19 cellular contexts compared by ENCODE assay signal in the genomic region with DNA sequence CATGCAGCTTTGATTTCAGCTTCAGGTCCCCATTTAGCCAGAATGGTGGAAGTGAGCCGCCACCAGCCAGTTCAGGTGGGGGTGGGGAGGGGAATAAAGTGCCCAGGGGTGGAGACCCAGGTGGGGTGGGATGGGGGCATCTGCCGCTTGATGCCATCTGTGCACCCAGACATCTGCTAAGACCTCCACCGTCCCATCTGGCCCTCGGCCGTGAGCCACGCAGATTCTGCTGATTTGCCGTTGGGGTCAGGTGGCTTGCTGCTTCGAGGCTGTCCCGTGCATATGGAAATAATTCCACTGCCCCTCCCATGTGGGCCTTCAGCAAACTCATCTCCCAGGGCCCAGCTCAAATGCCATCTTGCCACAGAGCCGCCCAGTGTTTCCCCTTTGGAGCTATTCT.
DNase-seq lines count a peak whose midpoint lies in the region; TF ChIP-seq lines count a peak whose summit lies in the region.
"Had no signal": no experiment of that assay in that cellular context is flagged by ENCODE, and none has a peak within 500 bp of the region (broad histone marks: within the 10 kb centered on the region; RNA-seq: fewer than 3 reads in every experiment).

No MANE protein-coding gene starts in this region.

- peaks cover 7% of the 10 kb centered on the region for H3K36me3 Mint-ChIP-seq in neural progenitor cell
- H3K36me3 Mint-ChIP-seq: CD14-positive monocyte had no signal

- no peaks in the 10 kb centered on the region for H3K4me1 ChIP-seq in neural progenitor cell
- H3K4me1 ChIP-seq: A549, Peyer's patch had no signal

- TF ChIP-seq CTCF in WERI-Rb-1 (IDR thresholded peaks at IDR 0.05; ENCODE audit: low read depth, low read length), result no peak
- no peak for TF ChIP-seq CTCF in neural progenitor cell (IDR thresholded peaks at IDR 0.05)

- no peaks in the 10 kb centered on the region for H3K27me3 Mint-ChIP-seq in neural progenitor cell (ENCODE audit: insufficient read depth, low read depth)

- H4K20me1 ChIP-seq in neural progenitor cell (ENCODE audit: low read depth), result no peaks in the 10 kb centered on the region

- peak overlapping the region; percentile 79 for H3K27ac Mint-ChIP-seq in neural progenitor cell
- H3K27ac Mint-ChIP-seq: B cell, CD14-positive monocyte had no signal

- H3K4me1 Mint-ChIP-seq in neural progenitor cell, result peaks cover 55% of the 10 kb centered on the region
- H3K4me1 Mint-ChIP-seq: B cell, CD14-positive monocyte had no signal

- H3F3A ChIP-seq in neural progenitor cell (ENCODE audit: low read depth), result no peaks in the 10 kb centered on the region

- no peaks in the 10 kb centered on the region for H3K9me3 ChIP-seq in WERI-Rb-1 (ENCODE audit: severe bottlenecking)
- H3K9me3 ChIP-seq in neural progenitor cell (ENCODE audit: low read depth), result no peaks in the 10 kb centered on the region
- H3K9me3 ChIP-seq: A549, Peyer's patch had no signal

- H3K9ac ChIP-seq in neural progenitor cell, result no peak overlapping the region

- peak; percentile 33 for DNase-seq in NAMALWA (ENCODE audit: low spot score)
- DNase-seq in NCI-H524 (lab: John Stamatoyannopoulos, UW), result peak; percentile 89 to 96
- peak; percentile 73 for DNase-seq in WERI-Rb-1
- DNase-seq in neural progenitor cell (ENCODE audit: low spot score), result no peak
- no peak for DNase-seq in head of caudate nucleus
- no peak for DNase-seq in NCI-H510A (lab: John Stamatoyannopoulos, UW)
- DNase-seq in SHP77 treated with DMSO at 0.1 percent for 48 hours (lab: John Stamatoyannopoulos, UW), result no peak
- DNase-seq: DMS79, Karpas-422, NCI-H1048, NCI-H1417 treated with DMSO at 0.1 percent for 48 hours, NCI-H1930, NCI-H345, NCI-H748 treated with DMSO at 0.1 percent for 48 hours, Peyer's patch had no signal

- H3K27ac ChIP-seq in WERI-Rb-1 (no peak overlapping the region), neural progenitor cell (no peak overlapping the region)
- H3K27ac ChIP-seq: A549, Peyer's patch, SJSA1 had no signal

- H3K36me3 ChIP-seq in WERI-Rb-1 (no peaks in the 10 kb centered on the region), neural progenitor cell (no peaks in the 10 kb centered on the region)
- H3K36me3 ChIP-seq: Peyer's patch, SJSA1 had no signal

- H3K4me3 ChIP-seq in WERI-Rb-1 (ENCODE audit: low read depth, low read length) (no peak overlapping the region), neural progenitor cell (no peak overlapping the region)
- H3K4me3 ChIP-seq: A549, Peyer's patch, SJSA1 had no signal

- H3K4me3 Mint-ChIP-seq in neural progenitor cell, result no peak overlapping the region
- H3K4me3 Mint-ChIP-seq: B cell, CD14-positive monocyte had no signal

- H3K79me2 ChIP-seq in neural progenitor cell (ENCODE audit: low read depth), result no peaks in the 10 kb centered on the region

- no peak overlapping the region for H3K4me2 ChIP-seq in neural progenitor cell
- H3K4me2 ChIP-seq: A549 had no signal

- H2AFZ ChIP-seq in neural progenitor cell (replicated peaks), result no peak overlapping the region

- intact Hi-C loops in head of caudate nucleus (cut with DNase I), result no loop called here

- no peaks in the 10 kb centered on the region for H3K9me3 Mint-ChIP-seq in neural progenitor cell

- no peaks in the 10 kb centered on the region for H3K27me3 ChIP-seq in WERI-Rb-1 (ENCODE audit: insufficient read depth, low read depth, severe bottlenecking)
- no peaks in the 10 kb centered on the region for H3K27me3 ChIP-seq in neural progenitor cell
- H3K27me3 ChIP-seq: Peyer's patch had no signal

Comparison
In these comparisons a context has a peak if more than half of its experiments do, and no peak if none do; other contexts are left out.
1. DNase-seq: peak in NAMALWA (single experiment), NCI-H524 (2 of 2) and WERI-Rb-1 (single experiment); none in neural progenitor cell (single experiment), head of caudate nucleus (0 of 42), NCI-H510A (single experiment) and SHP77 treated with DMSO at 0.1 percent for 48 hours (single experiment).